ENCODE assay signal across 8 cellular contexts in genomic region chr5:171336486-171337206, GRCh38. TPM values are rescaled to one million over a fixed set of nuclear protein-coding genes. Genes with fewer than 3 reads are reported as not detected.
DNase-seq lines count a peak whose midpoint lies in the region; ATAC-seq and TF ChIP-seq lines count a peak whose summit lies in the region.

No MANE protein-coding gene starts in this region.

- no peaks in the 10 kb centered on the region for H3K9me3 Mint-ChIP-seq in activated T-cell treated with anti-CD3 and anti-CD28 coated beads, Interleukin-2, amount 50 U/mL, for 24 hours
- H3K9me3 Mint-ChIP-seq in progenitor cell of endocrine pancreas (ENCODE audit: low read depth), result peaks cover 6% of the 10 kb centered on the region

- H3K4me3 ChIP-seq in right cardiac atrium (ENCODE audit: low read length), result peak overlapping the region; percentile 38

- peak overlapping the region; percentile 65 for H3K4me3 Mint-ChIP-seq in activated T-cell treated with anti-CD3 and anti-CD28 coated beads, Interleukin-2, amount 50 U/mL, for 24 hours
- peak overlapping the region; percentile 21 for H3K4me3 Mint-ChIP-seq in progenitor cell of endocrine pancreas (ENCODE audit: low read depth)

- peaks cover 52% of the 10 kb centered on the region for H3K27me3 Mint-ChIP-seq in activated T-cell treated with anti-CD3 and anti-CD28 coated beads, Interleukin-2, amount 50 U/mL, for 24 hours
- H3K27me3 Mint-ChIP-seq in progenitor cell of endocrine pancreas, result peaks cover 52% of the 10 kb centered on the region

- peak; percentile 30 for TF ChIP-seq CTCF in progenitor cell of endocrine pancreas (IDR thresholded peaks at IDR 0.05; ENCODE audit: unreplicated experiment)

- H3K36me3 Mint-ChIP-seq in activated T-cell treated with anti-CD3 and anti-CD28 coated beads, Interleukin-2, amount 50 U/mL, for 24 hours (ENCODE audit: low read depth), result no peaks in the 10 kb centered on the region
- H3K36me3 Mint-ChIP-seq in progenitor cell of endocrine pancreas (ENCODE audit: insufficient read depth), result no peaks in the 10 kb centered on the region

- H3K4me1 ChIP-seq in right cardiac atrium (ENCODE audit: control insufficient read depth, insufficient read depth, low read length), result no peaks in the 10 kb centered on the region

- ATAC-seq in right cardiac atrium, result peak; percentile 78 to 79
- ATAC-seq in GM21529 (IDR thresholded peaks at IDR 0.05; ENCODE audit: unreplicated experiment), result no peak
- no peak for ATAC-seq in GM21786 (IDR thresholded peaks at IDR 0.05; ENCODE audit: unreplicated experiment)

- no peak overlapping the region for H3K27ac Mint-ChIP-seq in activated T-cell treated with anti-CD3 and anti-CD28 coated beads, Interleukin-2, amount 50 U/mL, for 24 hours
- H3K27ac Mint-ChIP-seq in progenitor cell of endocrine pancreas, result no peak overlapping the region

- no peak overlapping the region for H3K27ac ChIP-seq in right cardiac atrium (ENCODE audit: low read length)

- no peaks in the 10 kb centered on the region for H3K9me3 ChIP-seq in right cardiac atrium (ENCODE audit: control insufficient read depth, low read length)

- peak; percentile 45 for DNase-seq in activated T-cell treated with anti-CD3 and anti-CD28 coated beads, Interleukin-2, amount 50 U/mL, for 24 hours
- DNase-seq in activated T-cell treated with anti-CD3 and anti-CD28 coated beads, Interleukin-2, amount 50 U/mL, for 1 hour, result no peak
- peak; percentile 23 for DNase-seq in NCI-H2081 treated with DMSO at 0.1 percent for 48 hours (lab: John Stamatoyannopoulos, UW)
- peak; percentile 55 for DNase-seq in amniotic epithelial cell (ENCODE audit: low read depth)
- peak in 2 of 3 donors; percentile 31 to 74 for DNase-seq in right cardiac atrium
- no peak for DNase-seq in progenitor cell of endocrine pancreas (ENCODE audit: low spot score, unreplicated experiment)

- 9% methylated on average over 32 of the region's 32 CpGs for WGBS in right cardiac atrium

- H3K27me3 ChIP-seq in right cardiac atrium (ENCODE audit: control insufficient read depth, insufficient read depth), result peaks cover 3% of the 10 kb centered on the region

- intact Hi-C loops in right cardiac atrium (cut with DNase I), result loop anchor here in 3 of 4 donors (5.0 to 10.0 kb wide), 4 partner anchors 129 to 702 kb away; no protein-coding TSS in a partner anchor

- peaks cover 12% of the 10 kb centered on the region for H3K4me1 Mint-ChIP-seq in activated T-cell treated with anti-CD3 and anti-CD28 coated beads, Interleukin-2, amount 50 U/mL, for 24 hours (ENCODE audit: low read depth)
- H3K4me1 Mint-ChIP-seq in progenitor cell of endocrine pancreas (ENCODE audit: low read depth), result peaks cover 6% of the 10 kb centered on the region

RNA-seq across cellular contexts. Expression of gene TLX3, which starts 27.6 kb away (rescaled TPM):
- total RNA-seq in right cardiac atrium, result not detected
- polyA plus RNA-seq in right cardiac atrium, result not detected
- total RNA-seq in progenitor cell of endocrine pancreas, result not detected in 2 replicates

RNA-seq across cellular contexts. Expression of gene NPM1, which starts 51.0 kb away (rescaled TPM):
- total RNA-seq in right cardiac atrium (100 to 1,000 TPM; 355 to 493 (median 433) TPM), progenitor cell of endocrine pancreas (1,367 and 1,453 TPM in 2 replicates)
- 887 TPM for polyA plus RNA-seq in right cardiac atrium

Comparison
In these comparisons a context has a peak if more than half of its experiments do, and no peak if none do; other contexts are left out.
1. DNase-seq: peak in activated T-cell treated with anti-CD3 and anti-CD28 coated beads, Interleukin-2, amount 50 U/mL, for 24 hours (single experiment), NCI-H2081 treated with DMSO at 0.1 percent for 48 hours (single experiment), amniotic epithelial cell (single experiment) and right cardiac atrium (2 of 3); none in activated T-cell treated with anti-CD3 and anti-CD28 coated beads, Interleukin-2, amount 50 U/mL, for 1 hour (single experiment) and progenitor cell of endocrine pancreas (single experiment).
2. ATAC-seq: peak in right cardiac atrium (2 of 2); none in GM21529 (single experiment) and GM21786 (single experiment).